Comparison of ENCODE assay signal across 11 cellular contexts in the genomic region with DNA sequence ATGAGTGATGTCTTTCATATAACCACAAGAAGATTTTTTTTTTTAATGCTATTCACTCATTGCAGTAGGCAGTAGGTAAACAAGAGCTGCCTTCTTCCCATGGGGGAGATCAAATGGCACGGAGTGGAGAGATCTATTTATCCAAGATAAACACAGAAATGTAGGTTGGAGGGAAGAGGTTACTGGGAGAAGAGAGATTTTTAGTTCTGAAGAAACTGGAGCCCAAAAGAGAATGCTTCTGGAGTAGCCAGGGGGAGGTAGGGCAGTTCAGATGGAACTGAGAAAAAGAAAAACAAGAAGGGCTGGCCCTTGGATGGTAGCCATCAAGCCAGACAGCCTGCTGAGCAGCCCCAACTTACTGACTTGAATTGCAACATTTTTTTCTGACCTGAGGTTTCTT.
A peak's percentile ranks its signal among the peaks of the same experiment; 100 is the strongest.
DNase-seq lines count a peak whose midpoint lies in the region; ATAC-seq and TF ChIP-seq lines count a peak whose summit lies in the region.
"Had no signal": no experiment of that assay in that cellular context is flagged by ENCODE, and none has a peak within 500 bp of the region (broad histone marks: within the 10 kb centered on the region; RNA-seq: fewer than 3 reads in every experiment).

No MANE protein-coding gene starts in this region.

- no peaks in the 10 kb centered on the region for H3K79me2 ChIP-seq in osteoblast (ENCODE audit: insufficient read depth, low read length)

- no peak overlapping the region for H3K4me3 ChIP-seq in osteoblast (ENCODE audit: insufficient read depth, low read length)
- H3K4me3 ChIP-seq: tibial artery had no signal

- no peak for TF ChIP-seq CTCF in osteoblast (IDR thresholded peaks at IDR 0.05; ENCODE audit: extremely low read depth, low read depth, low read length)

- no peaks in the 10 kb centered on the region for H4K20me1 ChIP-seq in osteoblast (ENCODE audit: insufficient read depth, low read length)

- H2AFZ ChIP-seq in osteoblast (ENCODE audit: low read length), result no peak overlapping the region

- ATAC-seq in Right ventricle myocardium inferior (peak; percentile 90), left ventricle myocardium superior (peak; percentile 84), GM19023 (IDR thresholded peaks at IDR 0.05; ENCODE audit: unreplicated experiment) (no peak)

- no peaks in the 10 kb centered on the region for H3K27me3 ChIP-seq in osteoblast (ENCODE audit: insufficient read depth, low read length)
- H3K27me3 ChIP-seq: tibial artery had no signal

- no peaks in the 10 kb centered on the region for H3K9me3 ChIP-seq in osteoblast (ENCODE audit: low read depth, low read length)
- H3K9me3 ChIP-seq: tibial artery had no signal

- no peaks in the 10 kb centered on the region for H3K4me1 ChIP-seq in osteoblast (ENCODE audit: insufficient read depth, low read length)

- H3K4me2 ChIP-seq in osteoblast (ENCODE audit: insufficient read depth, low read length), result no peak overlapping the region

- no peaks in the 10 kb centered on the region for H3K36me3 ChIP-seq in osteoblast (ENCODE audit: insufficient read depth, low read length)
- H3K36me3 ChIP-seq: tibial artery had no signal

- intact Hi-C loops in Right ventricle myocardium inferior (cut with DNase I) (no loop called here), cardiac septum (cut with DNase I) (no loop called here), left ventricle myocardium superior (cut with micrococcal nuclease) (no loop called here)

- peak; percentile 60 for DNase-seq in Right ventricle myocardium inferior (ENCODE audit: missing footprints)
- no peak for DNase-seq in cardiac septum (ENCODE audit: low spot score)
- peak; percentile 82 for DNase-seq in NCI-H748 (lab: John Stamatoyannopoulos, UW; ENCODE audit: unreplicated experiment)
- peak; percentile 57 for DNase-seq in left ventricle myocardium superior
- no peak for DNase-seq in AG20443 (ENCODE audit: low spot score)
- no peak for DNase-seq in hypothalamus (lab: John Stamatoyannopoulos, UW)
- DNase-seq in osteoblast (ENCODE audit: insufficient read length, low spot score, missing footprints), result no peak
- DNase-seq: NCI-H1694 treated with DMSO at 0.1 percent for 48 hours had no signal

- H3K27ac ChIP-seq in osteoblast (ENCODE audit: low read depth, low read length), result no peak overlapping the region
- H3K27ac ChIP-seq: RWPE1, tibial artery had no signal

Comparison
In these comparisons a context has a peak if more than half of its experiments do, and no peak if none do; other contexts are left out.
1. DNase-seq: peak in Right ventricle myocardium inferior (single experiment), NCI-H748 (single experiment) and left ventricle myocardium superior (single experiment); none in cardiac septum (single experiment), AG20443 (single experiment), hypothalamus (0 of 51) and osteoblast (single experiment).